Comparison of ENCODE assay signal across 8 cellular contexts in genomic region chr16:85750827-85751641, GRCh38. TPM values are rescaled to one million over a fixed set of nuclear protein-coding genes. Genes with fewer than 3 reads are reported as not detected.
DNase-seq lines count a peak whose midpoint lies in the region; ATAC-seq and TF ChIP-seq lines count a peak whose summit lies in the region.

Gene C16orf74, minus strand, starts transcription at chr16:85751096. Its CDS starts 15,879 bp downstream, at chr16:85735217.

- H3K23ac ChIP-seq in neuronal stem cell (ENCODE audit: low read depth, low read length, poor library complexity) = peak within 1 kb of the TSS; percentile 31

- peak within 1 kb of the TSS; percentile 63 for H3K4me3 ChIP-seq in WERI-Rb-1 (ENCODE audit: low read depth, low read length)
- H3K4me3 ChIP-seq in foreskin fibroblast (ENCODE audit: low read depth in 1 of 2, low read length in 2 of 2) = peak within 1 kb of the TSS; percentile 60 to 65
- peak within 1 kb of the TSS; percentile 44 to 73 for H3K4me3 ChIP-seq in neuronal stem cell (ENCODE audit: low read length in 2 of 2)

- H3K9ac ChIP-seq in neuronal stem cell (ENCODE audit: low read depth, low read length, poor library complexity) = peak within 1 kb of the TSS; percentile 54

- H3K27me3 ChIP-seq in WERI-Rb-1 (ENCODE audit: insufficient read depth, low read depth, severe bottlenecking) = no peaks in the 10 kb centered on the region
- H3K27me3 ChIP-seq in neuronal stem cell (ENCODE audit: control insufficient read depth in 3 of 3, insufficient read depth in 3 of 3, low read depth in 1 of 3, low read length in 3 of 3) = peaks cover 8 to 45% (median 41%) of the 10 kb centered on the region in 3 experiments

- H2BK12ac ChIP-seq in neuronal stem cell (ENCODE audit: low read length) = no peak within 1 kb of the TSS

- peak within 1 kb of the TSS; percentile 85 for H3K27ac ChIP-seq in WERI-Rb-1
- no peak within 1 kb of the TSS for H3K27ac ChIP-seq in neuronal stem cell (replicated peaks; ENCODE audit: low read length)

- H2AK5ac ChIP-seq in neuronal stem cell (ENCODE audit: low read depth, low read length) = peak within 1 kb of the TSS; percentile 64

- peaks cover 14 to 17% of the 10 kb centered on the region in 2 donors for H3K4me1 ChIP-seq in neuronal stem cell (ENCODE audit: control insufficient read depth in 2 of 2, insufficient read depth in 1 of 2, low read depth in 1 of 2, low read length in 2 of 2)

- H2AFZ ChIP-seq in neuronal stem cell (ENCODE audit: low read length) = peak within 1 kb of the TSS; percentile 91

- no peak within 1 kb of the TSS for H3K4ac ChIP-seq in neuronal stem cell (ENCODE audit: low read length)

- peak within 1 kb of the TSS; percentile 95 for H3K18ac ChIP-seq in neuronal stem cell (ENCODE audit: low read length)

- no peak for TF ChIP-seq CTCF in WERI-Rb-1 (IDR thresholded peaks at IDR 0.05; ENCODE audit: low read depth, low read length)
- TF ChIP-seq CTCF in foreskin fibroblast (IDR thresholded peaks at IDR 0.05; ENCODE audit: low read depth, low read length) = no peak

- peak; percentile 42 for ATAC-seq in HG03520 (IDR thresholded peaks at IDR 0.05; ENCODE audit: unreplicated experiment)

- DNase-seq in stimulated activated CD4-positive, alpha-beta T cell treated with anti-CD3 and anti-CD28 coated beads, Interleukin-15, amount 100 ng/mL, for 24 hours = peak; percentile 48
- no peak for DNase-seq in stimulated activated CD4-positive, alpha-beta T cell treated with anti-CD3 and anti-CD28 coated beads, Interleukin-4, amount 100 ng/mL, for 24 hours
- DNase-seq in WERI-Rb-1 = no peak
- DNase-seq in foreskin fibroblast = peak; percentile 66 to 80
- no peak for DNase-seq in neuronal stem cell (ENCODE audit: low spot score)
- DNase-seq in Ammon's horn (ENCODE audit: low spot score) = no peak
- no peak for DNase-seq in NCI-H187 treated with DMSO at 0.1 percent for 48 hours (lab: John Stamatoyannopoulos, UW)

- H3K36me3 ChIP-seq in WERI-Rb-1 = no peaks in the 10 kb centered on the region
- H3K36me3 ChIP-seq in neuronal stem cell (replicated peaks in 1 of 2; ENCODE audit: control insufficient read depth in 2 of 2, insufficient read depth in 2 of 2, low read length in 2 of 2) = no peaks in the 10 kb centered on the region

- H3K4me2 ChIP-seq in neuronal stem cell (ENCODE audit: insufficient read depth, low read length, poor library complexity, severe bottlenecking) = peak within 1 kb of the TSS; percentile 99

- H2BK5ac ChIP-seq in neuronal stem cell (ENCODE audit: low read length) = no peak within 1 kb of the TSS

- no CpG with 5 or more reads among the region's 96 CpGs for WGBS in neuronal stem cell (ENCODE audit: extremely low coverage in 2 of 2, insufficient read length in 2 of 2, insufficient replicate concordance in 1 of 2), 2 donors

- no peaks in the 10 kb centered on the region for H3K79me1 ChIP-seq in neuronal stem cell (ENCODE audit: low read depth, low read length)

- H2BK15ac ChIP-seq in neuronal stem cell (ENCODE audit: low read length) = peak within 1 kb of the TSS; percentile 54

- peak within 1 kb of the TSS; percentile 25 for H3K14ac ChIP-seq in neuronal stem cell (ENCODE audit: low read length)

- H3K9me3 ChIP-seq in WERI-Rb-1 (ENCODE audit: severe bottlenecking) = no peaks in the 10 kb centered on the region
- no peaks in the 10 kb centered on the region for H3K9me3 ChIP-seq in neuronal stem cell (replicated peaks in 1 of 2; ENCODE audit: control insufficient read depth in 2 of 2, insufficient read depth in 1 of 2, low read depth in 1 of 2, low read length in 2 of 2)

- no peak within 1 kb of the TSS for H4K91ac ChIP-seq in neuronal stem cell (ENCODE audit: low read depth, low read length, poor library complexity)

- H4K8ac ChIP-seq in neuronal stem cell (ENCODE audit: low read depth, low read length) = no peak within 1 kb of the TSS

- H2BK120ac ChIP-seq in neuronal stem cell (ENCODE audit: low read depth, low read length) = peak within 1 kb of the TSS; percentile 32

RNA-seq across cellular contexts. Expression of gene C16orf74, which starts in this region (rescaled TPM):
- polyA plus RNA-seq in neuronal stem cell (2013, experiment 1 of 2) = 2.8 TPM
- 3.0 TPM for polyA plus RNA-seq in neuronal stem cell (2013, experiment 2 of 2)

Comparison
In these comparisons a context has a peak if more than half of its experiments do, and no peak if none do; other contexts are left out.
1. DNase-seq: peak in stimulated activated CD4-positive, alpha-beta T cell treated with anti-CD3 and anti-CD28 coated beads, Interleukin-15, amount 100 ng/mL, for 24 hours (single experiment) and foreskin fibroblast (2 of 2); none in stimulated activated CD4-positive, alpha-beta T cell treated with anti-CD3 and anti-CD28 coated beads, Interleukin-4, amount 100 ng/mL, for 24 hours (single experiment), WERI-Rb-1 (single experiment), neuronal stem cell (single experiment), Ammon's horn (single experiment) and NCI-H187 treated with DMSO at 0.1 percent for 48 hours (single experiment).
2. Peak in every context shown above with its lines, with median percentiles within 50 percentile points of each other: H3K4me3 ChIP-seq.